16 cellular contexts compared by ENCODE assay signal in the genomic region with DNA sequence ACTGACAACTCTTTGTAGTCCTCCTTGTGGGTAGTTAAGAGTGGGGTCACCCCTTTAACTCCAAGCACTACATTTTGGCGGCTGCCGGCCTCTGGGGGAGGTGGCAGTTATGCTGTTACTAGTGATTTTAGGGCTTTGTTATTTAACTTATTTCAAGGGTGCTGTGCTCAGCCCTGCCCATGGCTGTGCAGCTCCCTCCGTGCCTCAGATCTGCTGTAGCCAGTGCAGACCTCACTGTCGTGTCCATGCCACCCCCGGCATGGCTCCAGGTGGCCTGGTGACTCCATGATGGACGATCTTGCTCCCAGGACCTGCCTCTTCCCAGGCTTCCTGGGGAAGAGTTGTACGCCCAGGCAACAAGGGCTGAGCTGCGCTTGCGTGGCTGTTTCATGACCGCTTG. TPM values are rescaled to one million over a fixed set of nuclear protein-coding genes. Genes with fewer than 3 reads are reported as not detected.
DNase-seq lines count a peak whose midpoint lies in the region; ATAC-seq and TF ChIP-seq lines count a peak whose summit lies in the region.
"Had no signal": no experiment of that assay in that cellular context is flagged by ENCODE, and none has a peak within 500 bp of the region (broad histone marks: within the 10 kb centered on the region; RNA-seq: fewer than 3 reads in every experiment).

No MANE protein-coding gene starts in this region.

- no peak overlapping the region for H3K4me3 ChIP-seq in lower lobe of right lung
- no peak overlapping the region for H3K4me3 ChIP-seq in uterus
- H3K4me3 ChIP-seq in mesendoderm (ENCODE audit: low read length): no peak overlapping the region
- H3K4me3 ChIP-seq: left lung, MG63 had no signal

- peaks cover 79% of the 10 kb centered on the region for H3K36me3 ChIP-seq in lower lobe of right lung
- no peaks in the 10 kb centered on the region for H3K36me3 ChIP-seq in uterus
- peaks cover 9% of the 10 kb centered on the region for H3K36me3 ChIP-seq in mesendoderm (ENCODE audit: control insufficient read depth, insufficient read depth, low read length)

- peak overlapping the region; percentile 74 for H3K4me3 Mint-ChIP-seq in activated naive CD8-positive, alpha-beta T cell treated with anti-CD3 and anti-CD28 coated beads, Interleukin-2, amount 10 ng/mL, durations not matched to agents 7 days and 5 days
- H3K4me3 Mint-ChIP-seq: CD14-positive monocyte had no signal

- H3K27ac ChIP-seq in lower lobe of right lung (peak overlapping the region; percentile 57), uterus (peak overlapping the region; percentile 50 to 64), mesendoderm (ENCODE audit: low read depth, low read length) (no peak overlapping the region)

- H3K36me3 Mint-ChIP-seq in activated naive CD8-positive, alpha-beta T cell treated with anti-CD3 and anti-CD28 coated beads, Interleukin-2, amount 10 ng/mL, durations not matched to agents 7 days and 5 days: peaks cover 22% of the 10 kb centered on the region

- no peak overlapping the region for H3K18ac ChIP-seq in mesendoderm (ENCODE audit: low read length)

- H4K8ac ChIP-seq in mesendoderm (ENCODE audit: low read depth, low read length): no peak overlapping the region

- no CpG with 5 or more reads among the region's 10 CpGs for WGBS in mesendoderm (ENCODE audit: extremely low coverage, insufficient coverage, low lambda C conversion rate)

- H3K4me2 ChIP-seq in mesendoderm (ENCODE audit: low read length): no peak overlapping the region

- ATAC-seq in left cardiac atrium: no peak
- ATAC-seq in left ventricle myocardium superior: no peak
- ATAC-seq in activated naive CD8-positive, alpha-beta T cell treated with anti-CD3 and anti-CD28 coated beads, Interleukin-2, amount 10 ng/mL, durations not matched to agents 7 days and 5 days (ENCODE audit: low read depth): no peak
- ATAC-seq in lower lobe of right lung: no peak
- ATAC-seq: HCT116 had no signal

- H2AK5ac ChIP-seq in mesendoderm (ENCODE audit: low read length): no peak overlapping the region

- intact Hi-C loops in left cardiac atrium (cut with DNase I): loop anchor here in 1 of 2 donors (10.0 kb wide), 1 partner anchor 61 kb away; no protein-coding TSS in a partner anchor
- intact Hi-C loops in left ventricle myocardium superior (cut with micrococcal nuclease): no loop called here
- intact Hi-C loops in lower lobe of right lung (cut with DNase I): loop anchor here (10.0 kb wide), 1 partner anchor 111 kb away; the partner anchor contains the start of gene BAK1
- intact Hi-C loops in uterus (cut with DNase I; ENCODE audit: low total_unique reads): loop anchor here (10.0 kb wide), 1 partner anchor 111 kb away; the partner anchor contains the start of gene BAK1

- peaks cover 70% of the 10 kb centered on the region for H3K4me1 ChIP-seq in lower lobe of right lung
- peaks cover 0 to 17% of the 10 kb centered on the region in 2 donors for H3K4me1 ChIP-seq in uterus
- H3K4me1 ChIP-seq in mesendoderm (ENCODE audit: control insufficient read depth, low read depth, low read length): peaks cover 4% of the 10 kb centered on the region

- H3K9me3 ChIP-seq in lower lobe of right lung (no peaks in the 10 kb centered on the region), uterus (no peaks in the 10 kb centered on the region)
- H3K9me3 ChIP-seq: left lung, MG63 had no signal

- no peak overlapping the region for H2BK5ac ChIP-seq in mesendoderm (ENCODE audit: low read length)

- H2BK120ac ChIP-seq in mesendoderm (ENCODE audit: low read depth, low read length): no peak overlapping the region

- no peaks in the 10 kb centered on the region for H3K79me2 ChIP-seq in mesendoderm (ENCODE audit: control insufficient read depth, insufficient read depth, low read length)

- TF ChIP-seq CTCF in lower lobe of right lung (IDR thresholded peaks at IDR 0.05) (no peak), uterus (IDR thresholded peaks at IDR 0.05) (no peak)

- H3K23ac ChIP-seq in mesendoderm (ENCODE audit: low read length): no peak overlapping the region

- H4K5ac ChIP-seq in mesendoderm (ENCODE audit: low read length): no peak overlapping the region

- H2BK15ac ChIP-seq in mesendoderm (replicated peaks; ENCODE audit: low read depth): no peak overlapping the region

- POLR2A ChIA-PET in activated naive CD8-positive, alpha-beta T cell treated with anti-CD3 and anti-CD28 coated beads, Interleukin-2, amount 10 ng/mL, durations not matched to agents 7 days and 5 days (lab: Charles Lee): interaction anchor here (1.9 kb wide), 1 partner anchor 75 kb away, joined by 4 read pairs; the partner anchor contains the start of gene ITPR3

- H3K4ac ChIP-seq in mesendoderm (ENCODE audit: low read depth, low read length): no peak overlapping the region

- no peaks in the 10 kb centered on the region for H3K27me3 Mint-ChIP-seq in activated naive CD8-positive, alpha-beta T cell treated with anti-CD3 and anti-CD28 coated beads, Interleukin-2, amount 10 ng/mL, durations not matched to agents 7 days and 5 days

- H3K79me1 ChIP-seq in mesendoderm (ENCODE audit: low read length): no peaks in the 10 kb centered on the region

- H3K56ac ChIP-seq in mesendoderm (ENCODE audit: low read length): no peak overlapping the region

- peak overlapping the region; percentile 93 for H3K27ac Mint-ChIP-seq in activated naive CD8-positive, alpha-beta T cell treated with anti-CD3 and anti-CD28 coated beads, Interleukin-2, amount 10 ng/mL, durations not matched to agents 7 days and 5 days

- H3K4me1 Mint-ChIP-seq in activated naive CD8-positive, alpha-beta T cell treated with anti-CD3 and anti-CD28 coated beads, Interleukin-2, amount 10 ng/mL, durations not matched to agents 7 days and 5 days: peaks cover 63% of the 10 kb centered on the region

- peak; percentile 22 for DNase-seq in left cardiac atrium
- no peak for DNase-seq in left ventricle myocardium superior
- no peak for DNase-seq in activated naive CD8-positive, alpha-beta T cell treated with anti-CD3 and anti-CD28 coated beads, Interleukin-2, amount 10 ng/mL, durations not matched to agents 7 days and 5 days
- no peak for DNase-seq in lower lobe of right lung
- no peak for DNase-seq in uterus
- DNase-seq in AG20443 (ENCODE audit: low spot score): no peak
- DNase-seq in NOMO-1 treated with DMSO at 0.1 percent for 48 hours (lab: John Stamatoyannopoulos, UW; ENCODE audit: unreplicated experiment): no peak
- no peak for DNase-seq in mesendoderm
- DNase-seq: activated CD8-positive, alpha-beta memory T cell treated with anti-CD3 and anti-CD28 coated beads, Interleukin-2, amount 50 U/mL, for 48 hours; cerebellar nuclear complex; foreskin melanocyte; left lung had no signal

- no peak for TF ChIP-seq POLR2A in uterus (IDR thresholded peaks at IDR 0.05)

- no peaks in the 10 kb centered on the region for H3K9me3 Mint-ChIP-seq in activated naive CD8-positive, alpha-beta T cell treated with anti-CD3 and anti-CD28 coated beads, Interleukin-2, amount 10 ng/mL, durations not matched to agents 7 days and 5 days
- H3K9me3 Mint-ChIP-seq: CD14-positive monocyte had no signal

- H3K9ac ChIP-seq in mesendoderm (ENCODE audit: low read length): no peak overlapping the region

- no peaks in the 10 kb centered on the region for H3K27me3 ChIP-seq in lower lobe of right lung (ENCODE audit: low read depth)
- no peaks in the 10 kb centered on the region for H3K27me3 ChIP-seq in uterus
- H3K27me3 ChIP-seq in mesendoderm (ENCODE audit: insufficient read depth, low read length, poor library complexity): no peaks in the 10 kb centered on the region
- H3K27me3 ChIP-seq: left lung, MG63 had no signal

RNA-seq across cellular contexts. Expression of gene UQCC2, which starts 15.4 kb away (rescaled TPM):
- total RNA-seq in left cardiac atrium (100 to 1,000 TPM; 183 to 203 TPM), left ventricle myocardium superior (190 TPM), lower lobe of right lung (39.6 TPM), uterus (10 to 100 TPM in 3 of 4 donors, 1 to 10 TPM in 1; 10.0 to 63.2 (median 30.9) TPM)
- total RNA-seq in activated naive CD8-positive, alpha-beta T cell treated with anti-CD3 and anti-CD28 coated beads, Interleukin-2, amount 10 ng/mL, durations not matched to agents 7 days and 5 days: 10 to 100 TPM; 60.9 to 64.0 TPM
- polyA plus RNA-seq in mesendoderm (2013, experiment 1 of 2): 90.1 TPM
- 91.4 TPM for polyA plus RNA-seq in mesendoderm (2013, experiment 2 of 2)

RNA-seq across cellular contexts. Expression of gene IP6K3, which starts 50.6 kb away (rescaled TPM):
- total RNA-seq in left cardiac atrium (10 to 100 TPM; 23.8 to 29.4 TPM), left ventricle myocardium superior (47.5 TPM), lower lobe of right lung (3.5 TPM), uterus (1 to 10 TPM in 3 of 4 donors, not detected in 1; 1.9 to 6.1 (median 5.5) TPM)
- total RNA-seq in activated naive CD8-positive, alpha-beta T cell treated with anti-CD3 and anti-CD28 coated beads, Interleukin-2, amount 10 ng/mL, durations not matched to agents 7 days and 5 days: not detected
- polyA plus RNA-seq in mesendoderm (2013, experiment 1 of 2): 0.01 TPM
- 0.04 TPM for polyA plus RNA-seq in mesendoderm (2013, experiment 2 of 2)
- total RNA-seq: pulmonary artery endothelial cell had no signal
- polyA plus RNA-seq: CD14-positive monocyte had no signal
